24 cellular contexts compared by ENCODE assay signal in the genomic region with DNA sequence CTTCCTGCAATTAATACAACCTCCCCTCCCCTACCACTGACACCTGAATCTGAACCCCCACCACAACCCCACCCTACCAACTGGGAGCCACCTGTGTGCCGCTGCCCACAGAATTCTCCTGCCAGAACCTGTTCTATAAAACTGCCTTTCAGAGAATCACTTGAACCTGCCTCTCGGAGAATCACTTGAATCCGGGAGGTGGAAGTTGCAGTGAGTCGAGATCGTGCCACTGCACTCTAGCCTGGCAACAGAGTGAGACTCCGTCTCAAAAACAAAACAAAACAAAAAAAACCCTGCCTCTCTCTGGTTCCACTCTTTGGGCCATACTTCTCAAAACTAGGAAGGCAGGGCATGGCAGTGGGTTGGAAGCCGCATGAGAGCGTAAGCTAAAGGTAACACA. TPM values are rescaled to one million over a fixed set of nuclear protein-coding genes. Genes with fewer than 3 reads are reported as not detected.
DNase-seq lines count a peak whose midpoint lies in the region; ATAC-seq and TF ChIP-seq lines count a peak whose summit lies in the region.
"Had no signal": no experiment of that assay in that cellular context is flagged by ENCODE, and none has a peak within 500 bp of the region (broad histone marks: within the 10 kb centered on the region; RNA-seq: fewer than 3 reads in every experiment).

No MANE protein-coding gene starts in this region.

- no peak overlapping the region for H2AFZ ChIP-seq in GM23338

- H3K4me1 Mint-ChIP-seq in activated CD4-positive, alpha-beta T cell treated with anti-CD3 and anti-CD28 coated beads, Interleukin-2, amount 10 ng/mL, durations not matched to agents 7 days and 5 days = peaks cover 42% of the 10 kb centered on the region
- peaks cover 31% of the 10 kb centered on the region for H3K4me1 Mint-ChIP-seq in GM23338
- H3K4me1 Mint-ChIP-seq in chondrocyte (ENCODE audit: low read depth) = peaks cover 68% of the 10 kb centered on the region

- no peaks in the 10 kb centered on the region for H3K9me3 ChIP-seq in skeletal muscle satellite cell (replicated peaks; ENCODE audit: low read length)
- H3K9me3 ChIP-seq: BE2C, Caco-2 had no signal

- no peak for DNase-seq in activated CD4-positive, alpha-beta T cell treated with anti-CD3 and anti-CD28 coated beads, Interleukin-2, amount 10 ng/mL, durations not matched to agents 7 days and 5 days
- no peak for DNase-seq in activated CD4-positive, alpha-beta T cell treated with anti-CD3 and anti-CD28 coated beads, Interleukin-2, amount 50 U/mL, for 48 hours
- no peak for DNase-seq in GM23338 (ENCODE audit: low spot score)
- DNase-seq in chondrocyte (ENCODE audit: low spot score) = no peak
- DNase-seq in left lobe of liver (ENCODE audit: low spot score) = no peak
- no peak for DNase-seq in midbrain (lab: John Stamatoyannopoulos, UW)
- DNase-seq: activated CD4-positive, alpha-beta T cell treated with anti-CD3 and anti-CD28 coated beads for 1 hour; activated gamma-delta T cell; amygdala; BE2C; Caco-2; HFFc6; KG1; MV-4-11; NCI-H1694; NCI-H69; stimulated activated CD4-positive, alpha-beta T cell treated with anti-CD3 and anti-CD28 coated beads, Interleukin-1b, Interleukin-23, amount 100 ng/mL, for 48 hours; SW 1271 had no signal

- H3K4me3 ChIP-seq in GM23338 = no peak overlapping the region
- no peak overlapping the region for H3K4me3 ChIP-seq in skeletal muscle satellite cell (ENCODE audit: low read length)
- H3K4me3 ChIP-seq: cardiac muscle cell, skin epidermis had no signal

- H3K4me2 ChIP-seq in GM23338 = no peak overlapping the region
- peak overlapping the region; percentile 35 for H3K4me2 ChIP-seq in skeletal muscle satellite cell (ENCODE audit: low read length)

- H4K20me1 ChIP-seq in GM23338 (replicated peaks; ENCODE audit: insufficient read depth) = peaks cover 64% of the 10 kb centered on the region

- no peaks in the 10 kb centered on the region for H3K27me3 ChIP-seq in GM23338 (ENCODE audit: insufficient read depth)
- no peaks in the 10 kb centered on the region for H3K27me3 ChIP-seq in skeletal muscle satellite cell (ENCODE audit: control insufficient read depth, insufficient read depth, low read length)
- H3K27me3 ChIP-seq: BE2C, cardiac muscle cell had no signal

- no peaks in the 10 kb centered on the region for H3K9me3 Mint-ChIP-seq in activated CD4-positive, alpha-beta T cell treated with anti-CD3 and anti-CD28 coated beads, Interleukin-2, amount 10 ng/mL, durations not matched to agents 7 days and 5 days
- H3K9me3 Mint-ChIP-seq in GM23338 (no peaks in the 10 kb centered on the region), chondrocyte (ENCODE audit: low read depth) (no peaks in the 10 kb centered on the region)
- H3K9me3 Mint-ChIP-seq: dendritic cell treated with granulocyte-macrophage colony-stimulating factor and Interleukin-4, amounts not matched to agents 40 ng/mL and 50 ng/mL, for 4 days; HFFc6; neural crest cell had no signal

- H3K27ac Mint-ChIP-seq in activated CD4-positive, alpha-beta T cell treated with anti-CD3 and anti-CD28 coated beads, Interleukin-2, amount 10 ng/mL, durations not matched to agents 7 days and 5 days = peak overlapping the region; percentile 47
- H3K27ac Mint-ChIP-seq in GM23338 = peak overlapping the region; percentile 88
- H3K27ac Mint-ChIP-seq in chondrocyte (ENCODE audit: unreplicated experiment) = peak overlapping the region; percentile 34
- H3K27ac Mint-ChIP-seq: dendritic cell treated with granulocyte-macrophage colony-stimulating factor and Interleukin-4, amounts not matched to agents 40 ng/mL and 50 ng/mL, for 4 days had no signal

- no peaks in the 10 kb centered on the region for H3F3A ChIP-seq in GM23338 (replicated peaks; ENCODE audit: low read depth)

- H3K27ac ChIP-seq in GM23338 (ENCODE audit: low read depth) = no peak overlapping the region
- H3K27ac ChIP-seq: cardiac muscle cell had no signal

- no peak overlapping the region for H3K4me3 Mint-ChIP-seq in activated CD4-positive, alpha-beta T cell treated with anti-CD3 and anti-CD28 coated beads, Interleukin-2, amount 10 ng/mL, durations not matched to agents 7 days and 5 days
- H3K4me3 Mint-ChIP-seq in GM23338 (no peak overlapping the region), chondrocyte (ENCODE audit: unreplicated experiment) (no peak overlapping the region)
- H3K4me3 Mint-ChIP-seq: dendritic cell treated with granulocyte-macrophage colony-stimulating factor and Interleukin-4, amounts not matched to agents 40 ng/mL and 50 ng/mL, for 4 days; HFFc6; neural crest cell had no signal

- TF ChIP-seq CTCF in GM23338 (conservative IDR thresholded peaks at IDR 0.05; ENCODE audit: low read depth in 2 of 2) (no peak), chondrocyte (IDR thresholded peaks at IDR 0.05) (no peak)

- ATAC-seq in GM23338 (no peak), left lobe of liver (no peak), GM21515 (IDR thresholded peaks at IDR 0.05; ENCODE audit: unreplicated experiment) (no peak)

- CTCF ChIA-PET in activated CD4-positive, alpha-beta T cell treated with anti-CD3 and anti-CD28 coated beads, Interleukin-2, amount 10 ng/mL, durations not matched to agents 7 days and 5 days (lab: Charles Lee) = interaction anchor here (1.1 to 1.6 kb wide), 2 partner anchors 16 to 183 kb away, joined by 4 to 5 read pairs; no protein-coding TSS in a partner anchor

- H3K36me3 ChIP-seq in GM23338 (ENCODE audit: insufficient read depth) (peaks cover 42% of the 10 kb centered on the region), skeletal muscle satellite cell (ENCODE audit: insufficient read depth, low read length) (peaks cover 28% of the 10 kb centered on the region)

- H3K9ac ChIP-seq in skeletal muscle satellite cell (ENCODE audit: low read depth, low read length) = peak overlapping the region; percentile 43

- H3K79me2 ChIP-seq in GM23338 (replicated peaks; ENCODE audit: insufficient read depth) = peaks cover 88% of the 10 kb centered on the region

- H3K36me3 Mint-ChIP-seq in activated CD4-positive, alpha-beta T cell treated with anti-CD3 and anti-CD28 coated beads, Interleukin-2, amount 10 ng/mL, durations not matched to agents 7 days and 5 days (ENCODE audit: low read depth) = peaks cover 33% of the 10 kb centered on the region
- H3K36me3 Mint-ChIP-seq in GM23338 (ENCODE audit: low read depth) = peaks cover 51% of the 10 kb centered on the region
- peaks cover 10% of the 10 kb centered on the region for H3K36me3 Mint-ChIP-seq in chondrocyte (ENCODE audit: low read depth)

- 0 out of 2 replicates have a peak, but pooled peaks cover 5% of the 10 kb centered on the region for H3K9me2 ChIP-seq in GM23338 (ENCODE audit: insufficient read depth)

- H3K4me1 ChIP-seq in GM23338 (ENCODE audit: insufficient read depth) = peaks cover 24% of the 10 kb centered on the region
- H3K4me1 ChIP-seq in skeletal muscle satellite cell (ENCODE audit: control insufficient read depth, insufficient read depth, low read length) = peaks cover 63% of the 10 kb centered on the region
- H3K4me1 ChIP-seq: BE2C, Caco-2 had no signal

- POLR2A ChIA-PET in activated CD4-positive, alpha-beta T cell treated with anti-CD3 and anti-CD28 coated beads, Interleukin-2, amount 10 ng/mL, durations not matched to agents 7 days and 5 days (lab: Charles Lee) = no interaction called here

- no peaks in the 10 kb centered on the region for H3K27me3 Mint-ChIP-seq in activated CD4-positive, alpha-beta T cell treated with anti-CD3 and anti-CD28 coated beads, Interleukin-2, amount 10 ng/mL, durations not matched to agents 7 days and 5 days
- H3K27me3 Mint-ChIP-seq in GM23338 (ENCODE audit: insufficient read depth, low read depth, poor library complexity) (peaks cover 2% of the 10 kb centered on the region), chondrocyte (ENCODE audit: low read depth) (no peaks in the 10 kb centered on the region)
- H3K27me3 Mint-ChIP-seq: dendritic cell treated with granulocyte-macrophage colony-stimulating factor and Interleukin-4, amounts not matched to agents 40 ng/mL and 50 ng/mL, for 4 days had no signal

TF ChIP-seq in GM23338, 12 proteins besides CTCF, POLR2A, EP300 and RAD21 (continues in another document):
- TF ChIP-seq POLR2AphosphoS5 (IDR thresholded peaks at IDR 0.05; ENCODE audit: low read depth) (no peak), JUNB (IDR thresholded peaks at IDR 0.05; ENCODE audit: unreplicated experiment) (no peak), ZNF114 (CRISPR knock-in tag; IDR thresholded peaks at IDR 0.05) (no peak), STAT1 (IDR thresholded peaks at IDR 0.05; ENCODE audit: unreplicated experiment) (no peak)

RNA-seq across cellular contexts. Expression of a gene that starts 5.7 kb away (rescaled TPM):
- 10 to 100 TPM; 16.3 to 16.9 TPM for total RNA-seq in activated CD4-positive, alpha-beta T cell treated with anti-CD3 and anti-CD28 coated beads, Interleukin-2, amount 10 ng/mL, durations not matched to agents 7 days and 5 days
- total RNA-seq in GM23338 (2014; rRNA removed; shearing (Covaris generic)) = 42.2 and 44.1 TPM in 2 replicates
- polyA plus RNA-seq in GM23338 (2016; fragmentation: Nextera tagmentation; extraction: Ambion mirVana) = 6.8 and 7.7 TPM in 2 replicates
- total RNA-seq in chondrocyte (13.5 to 22.1 TPM (median 15.1 TPM) in 3 replicates), left lobe of liver (9.2 TPM)
- 29.5 and 34.0 TPM in 2 replicates for total RNA-seq in skeletal muscle satellite cell (2012; rRNA removed)

RNA-seq across cellular contexts. Expression of a gene that starts 25.4 kb away (rescaled TPM):
- 1 to 10 TPM; 4.8 to 5.4 TPM for total RNA-seq in activated CD4-positive, alpha-beta T cell treated with anti-CD3 and anti-CD28 coated beads, Interleukin-2, amount 10 ng/mL, durations not matched to agents 7 days and 5 days
- 3.8 and 6.9 TPM in 2 replicates for total RNA-seq in GM23338 (2014; rRNA removed; shearing (Covaris generic))
- polyA plus RNA-seq in GM23338 (2016; fragmentation: Nextera tagmentation; extraction: Ambion mirVana) = 3.9 and 4.6 TPM in 2 replicates
- 1.5 to 2.0 TPM (median 1.6 TPM) in 3 replicates for total RNA-seq in chondrocyte
- 5.9 and 7.6 TPM in 2 replicates for total RNA-seq in skeletal muscle satellite cell (2012; rRNA removed)
- total RNA-seq in left lobe of liver = 5.0 TPM
- total RNA-seq: Caco-2, neural crest cell had no signal
- polyA plus RNA-seq: cardiac muscle cell had no signal

Comparison
In these comparisons a context has a peak if more than half of its experiments do, and no peak if none do; other contexts are left out.
1. H3K27ac Mint-ChIP-seq: peak in every context shown above with its lines; median percentile 88 in GM23338; 47 in activated CD4-positive, alpha-beta T cell treated with anti-CD3 and anti-CD28 coated beads, Interleukin-2, amount 10 ng/mL, durations not matched to agents 7 days and 5 days; 34 in chondrocyte.